ENCODE assay signal across 1 cellular context in genomic region chr4:141642711-141643110, GRCh38.
TF ChIP-seq lines count a peak whose summit lies in the region.

No MANE protein-coding gene starts in this region.

TF ChIP-seq in A549, 52 proteins besides CTCF, POLR2A, EP300 and RAD21 (continued from another document):
- TF ChIP-seq, protein P1, sequence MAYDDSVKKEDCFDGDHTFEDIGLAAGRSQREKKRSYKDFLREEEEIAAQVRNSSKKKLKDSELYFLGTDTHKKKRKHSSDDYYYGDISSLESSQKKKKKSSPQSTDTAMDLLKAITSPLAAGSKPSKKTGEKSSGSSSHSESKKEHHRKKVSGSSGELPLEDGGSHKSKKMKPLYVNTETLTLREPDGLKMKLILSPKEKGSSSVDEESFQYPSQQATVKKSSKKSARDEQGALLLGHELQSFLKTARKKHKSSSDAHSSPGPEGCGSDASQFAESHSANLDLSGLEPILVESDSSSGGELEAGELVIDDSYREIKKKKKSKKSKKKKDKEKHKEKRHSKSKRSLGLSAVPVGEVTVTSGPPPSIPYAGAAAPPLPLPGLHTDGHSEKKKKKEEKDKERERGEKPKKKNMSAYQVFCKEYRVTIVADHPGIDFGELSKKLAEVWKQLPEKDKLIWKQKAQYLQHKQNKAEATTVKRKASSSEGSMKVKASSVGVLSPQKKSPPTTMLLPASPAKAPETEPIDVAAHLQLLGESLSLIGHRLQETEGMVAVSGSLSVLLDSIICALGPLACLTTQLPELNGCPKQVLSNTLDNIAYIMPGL (CRISPR knock-in tag; IDR thresholded peaks at IDR 0.05; ENCODE audit: borderline replicate concordance) = no peak
- TF ChIP-seq PBX3 (IDR thresholded peaks at IDR 0.05) = no peak
- TF ChIP-seq, protein P2, sequence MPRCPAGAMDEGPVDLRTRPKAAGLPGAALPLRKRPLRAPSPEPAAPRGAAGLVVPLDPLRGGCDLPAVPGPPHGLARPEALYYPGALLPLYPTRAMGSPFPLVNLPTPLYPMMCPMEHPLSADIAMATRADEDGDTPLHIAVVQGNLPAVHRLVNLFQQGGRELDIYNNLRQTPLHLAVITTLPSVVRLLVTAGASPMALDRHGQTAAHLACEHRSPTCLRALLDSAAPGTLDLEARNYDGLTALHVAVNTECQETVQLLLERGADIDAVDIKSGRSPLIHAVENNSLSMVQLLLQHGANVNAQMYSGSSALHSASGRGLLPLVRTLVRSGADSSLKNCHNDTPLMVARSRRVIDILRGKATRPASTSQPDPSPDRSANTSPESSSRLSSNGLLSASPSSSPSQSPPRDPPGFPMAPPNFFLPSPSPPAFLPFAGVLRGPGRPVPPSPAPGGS (IDR thresholded peaks at IDR 0.05) = no peak
- no peak for TF ChIP-seq CHD2 (IDR thresholded peaks at IDR 0.05; ENCODE audit: low read length, partially characterized antibody)
- TF ChIP-seq KDM1A (IDR thresholded peaks at IDR 0.05; ENCODE audit: low read depth) = no peak
- TF ChIP-seq, protein P3, sequence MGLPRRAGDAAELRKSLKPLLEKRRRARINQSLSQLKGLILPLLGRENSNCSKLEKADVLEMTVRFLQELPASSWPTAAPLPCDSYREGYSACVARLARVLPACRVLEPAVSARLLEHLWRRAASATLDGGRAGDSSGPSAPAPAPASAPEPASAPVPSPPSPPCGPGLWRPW (IDR thresholded peaks at IDR 0.05) = no peak
- peak; percentile 30; the same call in 1 of the 2 replicates for TF ChIP-seq MYC (IDR thresholded peaks at IDR 0.05; ENCODE audit: borderline replicate concordance, low read length)
